In the genomic region with DNA sequence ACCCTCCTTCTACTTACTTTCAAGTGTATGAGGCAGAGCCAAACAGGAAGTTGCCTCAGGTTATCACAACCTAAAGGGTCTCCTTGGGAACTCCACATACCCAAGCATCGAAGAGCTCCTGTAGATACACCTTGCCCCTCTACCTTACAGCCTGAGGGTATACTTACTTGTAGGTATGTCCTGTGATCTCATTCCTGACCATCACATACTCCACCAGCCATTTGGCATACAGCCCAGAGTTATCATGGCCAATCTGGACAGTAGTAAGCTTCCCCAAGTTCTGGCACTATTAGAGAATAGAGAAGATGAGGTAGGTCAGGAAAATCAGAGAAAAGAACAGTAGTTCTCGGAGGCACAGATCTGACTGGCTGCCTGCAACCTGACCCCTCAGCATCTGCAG, we compare ENCODE assay signal across 24 cellular contexts. TPM values are rescaled to one million over a fixed set of nuclear protein-coding genes. Genes with fewer than 3 reads are reported as not detected.
DNase-seq lines count a peak whose midpoint lies in the region; ATAC-seq and TF ChIP-seq lines count a peak whose summit lies in the region.
"Had no signal": no experiment of that assay in that cellular context is flagged by ENCODE, and none has a peak within 500 bp of the region (broad histone marks: within the 10 kb centered on the region; RNA-seq: fewer than 3 reads in every experiment).

No MANE protein-coding gene starts in this region.

- TF ChIP-seq POLR2A in transverse colon (IDR thresholded peaks at IDR 0.05), result no peak

- no peak for TF ChIP-seq CTCF in endodermal cell (conservative IDR thresholded peaks at IDR 0.05)
- no peak for TF ChIP-seq CTCF in transverse colon (IDR thresholded peaks at IDR 0.05)

- H3K9me3 ChIP-seq in endodermal cell (ENCODE audit: control insufficient read depth, low read length) (no peaks in the 10 kb centered on the region), transverse colon (no peaks in the 10 kb centered on the region)
- H3K9me3 ChIP-seq: body of pancreas, gastrocnemius medialis, HAP-1, suprapubic skin had no signal

- in situ Hi-C loops in transverse colon (cut with MboI; ENCODE audit: low pct_ligation_motif_present in 1 of 4, low pct_unique_long_range_greater_than_20kb in 1 of 4, low sequenced_read_pairs in 3 of 4), result loop anchor here in 1 of 4 donors (25.0 kb wide), 1 partner anchor 133 kb away; the partner anchor contains the start of gene NRIP3

- H3K27ac ChIP-seq in endodermal cell (ENCODE audit: low read depth, low read length), result no peak overlapping the region
- peak overlapping the region; percentile 88 for H3K27ac ChIP-seq in temporal lobe (ENCODE audit: low read depth, low read length)
- no peak overlapping the region for H3K27ac ChIP-seq in transverse colon
- H3K27ac ChIP-seq: body of pancreas, gastrocnemius medialis, RWPE1, suprapubic skin had no signal

- H3K9ac ChIP-seq in endodermal cell (ENCODE audit: extremely low read depth, low read length, poor library complexity, severe bottlenecking), result no peak overlapping the region

- DNase-seq in activated naive CD4-positive, alpha-beta T cell (lab: John Stamatoyannopoulos, UW), result no peak
- DNase-seq in activated CD8-positive, alpha-beta T cell treated with anti-CD3 and anti-CD28 coated beads, Interleukin-2, amount 10 ng/mL, durations not matched to agents 7 days and 5 days, result no peak
- DNase-seq in endodermal cell, result no peak
- DNase-seq in activated T-helper 2 cell treated with anti-CD3 and anti-CD28 coated beads, Interferon-gamma antibody, Interleukin-2, Interleukin-4, amounts not matched to agents 10 μg/mL and 5 μg/mL and 100 μg/mL, durations not matched to agents 14 hours and 24 hours and 36 hours (ENCODE audit: low spot score), result no peak
- DNase-seq in transverse colon, result no peak
- DNase-seq in SKM-1 treated with dmso at 0.1 percent for 144 hours (lab: John Stamatoyannopoulos, UW; ENCODE audit: unreplicated experiment), result no peak
- DNase-seq: ACHN; activated CD4-positive, alpha-beta T cell treated with anti-CD3 and anti-CD28 coated beads, Interleukin-2, amount 50 U/mL, for 1 hour; activated gamma-delta T cell treated with Interleukin-2 at 50 U/mL for 16 hours; body of pancreas; gastrocnemius medialis; left cardiac atrium; NCI-H1436 treated with DMSO at 0.1 percent for 48 hours; NCI-H345; NK-92 treated with Interleukin-12 subunit alpha and Interleukin-12 subunit beta, amount 100 ng/mL, for 24 hours had no signal

- TF ChIP-seq EP300 in transverse colon (IDR thresholded peaks at IDR 0.05; ENCODE audit: low read depth), result no peak

- H3K27me3 ChIP-seq in endodermal cell (ENCODE audit: control insufficient read depth, insufficient read depth, low read length, poor library complexity, severe bottlenecking) (no peaks in the 10 kb centered on the region), transverse colon (no peaks in the 10 kb centered on the region)
- H3K27me3 ChIP-seq: body of pancreas, gastrocnemius medialis, suprapubic skin had no signal

- 98 to 100% methylated on average over 1 to 2 of the region's 2 CpGs for WGBS in endodermal cell (ENCODE audit: insufficient coverage in 1 of 2, insufficient read length in 1 of 2), 2 experiments
- 100% methylated on average over 2 of the region's 2 CpGs; no CpG with 5 or more reads in 1 of the 2 donors for WGBS in transverse colon (ENCODE audit: low coverage in 1 of 2), 2 donors

- H3K4me1 Mint-ChIP-seq in activated naive CD4-positive, alpha-beta T cell treated with anti-CD3 and anti-CD28 coated beads, Interleukin-2, amount 50 U/mL, for 24 hours, result peaks cover 17% of the 10 kb centered on the region
- H3K4me1 Mint-ChIP-seq in activated CD8-positive, alpha-beta T cell treated with anti-CD3 and anti-CD28 coated beads, Interleukin-2, amount 10 ng/mL, durations not matched to agents 7 days and 5 days (ENCODE audit: low read depth), result peaks cover 7% of the 10 kb centered on the region
- H3K4me1 Mint-ChIP-seq in endodermal cell, result peaks cover 13% of the 10 kb centered on the region
- H3K4me1 Mint-ChIP-seq in activated T-helper 2 cell treated with anti-CD3 and anti-CD28 coated beads, Interferon-gamma antibody, Interleukin-2, Interleukin-4, amounts not matched to agents 10 μg/mL and 5 μg/mL and 100 μg/mL, durations not matched to agents 14 hours and 24 hours and 36 hours (ENCODE audit: low read depth), result peaks cover 4% of the 10 kb centered on the region
- H3K4me1 Mint-ChIP-seq: CD14-positive monocyte had no signal

- ATAC-seq in activated CD8-positive, alpha-beta T cell treated with anti-CD3 and anti-CD28 coated beads, Interleukin-2, amount 10 ng/mL, durations not matched to agents 7 days and 5 days, result no peak
- ATAC-seq: body of pancreas, gastrocnemius medialis, GM12878, left cardiac atrium had no signal

- H3K36me3 ChIP-seq in endodermal cell (ENCODE audit: control insufficient read depth, insufficient read depth, low read length) (peaks cover 97% of the 10 kb centered on the region), transverse colon (peaks cover 0 to 21% (median 3%) of the 10 kb centered on the region in 4 donors)

- no peak overlapping the region for H3K4me3 Mint-ChIP-seq in activated naive CD4-positive, alpha-beta T cell treated with anti-CD3 and anti-CD28 coated beads, Interleukin-2, amount 50 U/mL, for 24 hours
- no peak overlapping the region for H3K4me3 Mint-ChIP-seq in activated CD8-positive, alpha-beta T cell treated with anti-CD3 and anti-CD28 coated beads, Interleukin-2, amount 10 ng/mL, durations not matched to agents 7 days and 5 days
- H3K4me3 Mint-ChIP-seq in endodermal cell, result no peak overlapping the region
- no peak overlapping the region for H3K4me3 Mint-ChIP-seq in activated T-helper 2 cell treated with anti-CD3 and anti-CD28 coated beads, Interferon-gamma antibody, Interleukin-2, Interleukin-4, amounts not matched to agents 10 μg/mL and 5 μg/mL and 100 μg/mL, durations not matched to agents 14 hours and 24 hours and 36 hours (ENCODE audit: low read depth)
- H3K4me3 Mint-ChIP-seq: CD14-positive monocyte; dendritic cell treated with granulocyte-macrophage colony-stimulating factor and Interleukin-4, amounts not matched to agents 40 ng/mL and 50 ng/mL, for 4 days had no signal

- POLR2A ChIA-PET in activated CD8-positive, alpha-beta T cell treated with anti-CD3 and anti-CD28 coated beads, Interleukin-2, amount 10 ng/mL, durations not matched to agents 7 days and 5 days (lab: Charles Lee), result no interaction called here

- intact Hi-C loops in activated T-helper 2 cell treated with anti-CD3 and anti-CD28 coated beads, Interferon-gamma antibody, Interleukin-2, Interleukin-4, amounts not matched to agents 10 μg/mL and 5 μg/mL and 100 μg/mL, durations not matched to agents 14 hours and 24 hours and 36 hours (cut with micrococcal nuclease), result no loop called here
- intact Hi-C loops in transverse colon (cut with DNase I; ENCODE audit: low total_unique reads), result no loop called here

- H3K27ac Mint-ChIP-seq in activated naive CD4-positive, alpha-beta T cell treated with anti-CD3 and anti-CD28 coated beads, Interleukin-2, amount 50 U/mL, for 24 hours, result peak overlapping the region; percentile 32
- H3K27ac Mint-ChIP-seq in activated CD8-positive, alpha-beta T cell treated with anti-CD3 and anti-CD28 coated beads, Interleukin-2, amount 10 ng/mL, durations not matched to agents 7 days and 5 days, result peak overlapping the region; percentile 43
- peak overlapping the region; percentile 20 for H3K27ac Mint-ChIP-seq in endodermal cell
- H3K27ac Mint-ChIP-seq in activated T-helper 2 cell treated with anti-CD3 and anti-CD28 coated beads, Interferon-gamma antibody, Interleukin-2, Interleukin-4, amounts not matched to agents 10 μg/mL and 5 μg/mL and 100 μg/mL, durations not matched to agents 14 hours and 24 hours and 36 hours, result no peak overlapping the region
- H3K27ac Mint-ChIP-seq: dendritic cell treated with granulocyte-macrophage colony-stimulating factor and Interleukin-4, amounts not matched to agents 40 ng/mL and 50 ng/mL, for 4 days had no signal

- CTCF ChIA-PET in activated CD8-positive, alpha-beta T cell treated with anti-CD3 and anti-CD28 coated beads, Interleukin-2, amount 10 ng/mL, durations not matched to agents 7 days and 5 days (lab: Charles Lee), result no interaction called here

- H3K27me3 Mint-ChIP-seq in activated naive CD4-positive, alpha-beta T cell treated with anti-CD3 and anti-CD28 coated beads, Interleukin-2, amount 50 U/mL, for 24 hours, result no peaks in the 10 kb centered on the region
- no peaks in the 10 kb centered on the region for H3K27me3 Mint-ChIP-seq in activated CD8-positive, alpha-beta T cell treated with anti-CD3 and anti-CD28 coated beads, Interleukin-2, amount 10 ng/mL, durations not matched to agents 7 days and 5 days (ENCODE audit: low read depth)
- no peaks in the 10 kb centered on the region for H3K27me3 Mint-ChIP-seq in endodermal cell (ENCODE audit: insufficient read depth)
- H3K27me3 Mint-ChIP-seq in activated T-helper 2 cell treated with anti-CD3 and anti-CD28 coated beads, Interferon-gamma antibody, Interleukin-2, Interleukin-4, amounts not matched to agents 10 μg/mL and 5 μg/mL and 100 μg/mL, durations not matched to agents 14 hours and 24 hours and 36 hours (ENCODE audit: low read depth), result no peaks in the 10 kb centered on the region
- H3K27me3 Mint-ChIP-seq: dendritic cell treated with granulocyte-macrophage colony-stimulating factor and Interleukin-4, amounts not matched to agents 40 ng/mL and 50 ng/mL, for 4 days had no signal

- H3K4me3 ChIP-seq in endodermal cell (ENCODE audit: low read length), result no peak overlapping the region
- no peak overlapping the region for H3K4me3 ChIP-seq in transverse colon
- H3K4me3 ChIP-seq: body of pancreas, gastrocnemius medialis, GM12878, HAP-1, suprapubic skin had no signal

- no peaks in the 10 kb centered on the region for H3K4me1 ChIP-seq in endodermal cell (ENCODE audit: control insufficient read depth, insufficient read depth, low read length)
- no peaks in the 10 kb centered on the region for H3K4me1 ChIP-seq in transverse colon
- H3K4me1 ChIP-seq: gastrocnemius medialis, HAP-1 had no signal

- peaks cover 28% of the 10 kb centered on the region for H3K36me3 Mint-ChIP-seq in activated naive CD4-positive, alpha-beta T cell treated with anti-CD3 and anti-CD28 coated beads, Interleukin-2, amount 50 U/mL, for 24 hours
- H3K36me3 Mint-ChIP-seq in activated CD8-positive, alpha-beta T cell treated with anti-CD3 and anti-CD28 coated beads, Interleukin-2, amount 10 ng/mL, durations not matched to agents 7 days and 5 days (ENCODE audit: low read depth), result peaks cover 58% of the 10 kb centered on the region
- H3K36me3 Mint-ChIP-seq in endodermal cell (ENCODE audit: low read depth), result peaks cover 89% of the 10 kb centered on the region
- peaks cover 75% of the 10 kb centered on the region for H3K36me3 Mint-ChIP-seq in activated T-helper 2 cell treated with anti-CD3 and anti-CD28 coated beads, Interferon-gamma antibody, Interleukin-2, Interleukin-4, amounts not matched to agents 10 μg/mL and 5 μg/mL and 100 μg/mL, durations not matched to agents 14 hours and 24 hours and 36 hours (ENCODE audit: low read depth)

- no peaks in the 10 kb centered on the region for H3K9me3 Mint-ChIP-seq in activated naive CD4-positive, alpha-beta T cell treated with anti-CD3 and anti-CD28 coated beads, Interleukin-2, amount 50 U/mL, for 24 hours
- no peaks in the 10 kb centered on the region for H3K9me3 Mint-ChIP-seq in activated CD8-positive, alpha-beta T cell treated with anti-CD3 and anti-CD28 coated beads, Interleukin-2, amount 10 ng/mL, durations not matched to agents 7 days and 5 days (ENCODE audit: insufficient read depth)
- no peaks in the 10 kb centered on the region for H3K9me3 Mint-ChIP-seq in endodermal cell
- no peaks in the 10 kb centered on the region for H3K9me3 Mint-ChIP-seq in activated T-helper 2 cell treated with anti-CD3 and anti-CD28 coated beads, Interferon-gamma antibody, Interleukin-2, Interleukin-4, amounts not matched to agents 10 μg/mL and 5 μg/mL and 100 μg/mL, durations not matched to agents 14 hours and 24 hours and 36 hours
- H3K9me3 Mint-ChIP-seq: CD14-positive monocyte; dendritic cell treated with granulocyte-macrophage colony-stimulating factor and Interleukin-4, amounts not matched to agents 40 ng/mL and 50 ng/mL, for 4 days had no signal

RNA-seq across cellular contexts. Expression of gene SCUBE2, which starts 53.4 kb away (rescaled TPM):
- total RNA-seq in activated CD8-positive, alpha-beta T cell treated with anti-CD3 and anti-CD28 coated beads, Interleukin-2, amount 10 ng/mL, durations not matched to agents 7 days and 5 days, result under 1 TPM in 1 of 2 experiments, not detected in 1; 0.65 TPM
- total RNA-seq in endodermal cell, result 1 to 10 TPM; 1.5 to 2.0 TPM
- polyA plus RNA-seq in endodermal cell (2013, experiment 1 of 2), result 12.1 TPM
- polyA plus RNA-seq in endodermal cell (2013, experiment 2 of 2), result 8.9 TPM
- 3.9 TPM for total RNA-seq in temporal lobe
- 0.18 TPM in 1 of 2 replicates, not detected in the other for total RNA-seq in activated T-helper 2 cell treated with anti-CD3 and anti-CD28 coated beads, Interferon-gamma antibody, Interleukin-2, Interleukin-4, amounts not matched to agents 10 μg/mL and 5 μg/mL and 100 μg/mL, durations not matched to agents 14 hours and 24 hours and 36 hours
- 10 to 100 TPM in 2 of 4 donors, 1 to 10 TPM in 2; 4.6 to 20.0 (median 10.9) TPM for total RNA-seq in transverse colon
- total RNA-seq: mononuclear cell had no signal
